Comparison of ENCODE assay signal across 8 cellular contexts in genomic region chr20:63708301-63709148, GRCh38. TPM values are rescaled to one million over a fixed set of nuclear protein-coding genes. Genes with fewer than 3 reads are reported as not detected.
DNase-seq lines count a peak whose midpoint lies in the region; ATAC-seq, FAIRE-seq and TF ChIP-seq lines count a peak whose summit lies in the region.

No MANE protein-coding gene starts in this region.

- H3K4me1 ChIP-seq in neutrophil (ENCODE audit: control insufficient read depth in 1 of 2, insufficient read depth in 1 of 2, low read depth in 1 of 2, low read length in 1 of 2), result peaks cover 27 to 31% of the 10 kb centered on the region in 2 experiments

- TF ChIP-seq POLR2A in GM12892 (IDR thresholded peaks at IDR 0.05; ENCODE audit: low read depth, low read length), result no peak

- ATAC-seq in HG02759 (IDR thresholded peaks at IDR 0.05; ENCODE audit: unreplicated experiment), result peak; percentile 7

- H3K4me3 ChIP-seq in WERI-Rb-1 (ENCODE audit: low read depth, low read length), result peak overlapping the region; percentile 61
- H3K4me3 ChIP-seq in fibroblast of villous mesenchyme (ENCODE audit: low read depth, low read length), result peak overlapping the region; percentile 80
- H3K4me3 ChIP-seq in neutrophil (ENCODE audit: low read depth in 1 of 2, low read length in 1 of 2), result peak overlapping the region; percentile 74 to 86

- DNase-seq in GM12892 (ENCODE audit: insufficient read length) (peak; percentile 39), WERI-Rb-1 (peak; percentile 16), fibroblast of villous mesenchyme (ENCODE audit: low read depth) (no peak), mesenteric fat pad (ENCODE audit: low spot score) (no peak), anterior cingulate cortex (lab: John Stamatoyannopoulos, UW) (no peak)
- no peak for DNase-seq in stimulated activated CD4-positive, alpha-beta T cell treated with anti-CD3 and anti-CD28 coated beads, Interleukin-2, amount 100 ng/mL, for 48 hours

- TF ChIP-seq CTCF in WERI-Rb-1 (IDR thresholded peaks at IDR 0.05; ENCODE audit: low read depth, low read length) (no peak), fibroblast of villous mesenchyme (IDR thresholded peaks at IDR 0.05; ENCODE audit: insufficient read depth, low read depth, low read length) (no peak), neutrophil (IDR thresholded peaks at IDR 0.05) (no peak)

- peak overlapping the region; percentile 94 for H3K27ac ChIP-seq in WERI-Rb-1
- peak overlapping the region; percentile 86 for H3K27ac ChIP-seq in neutrophil

- peaks cover 82% of the 10 kb centered on the region for H3K36me3 ChIP-seq in WERI-Rb-1
- H3K36me3 ChIP-seq in neutrophil, result peaks cover 71% of the 10 kb centered on the region

- no peak for FAIRE-seq in GM12892 (lab: Jason Lieb, UNC)

- H3K27me3 ChIP-seq in WERI-Rb-1 (ENCODE audit: insufficient read depth, low read depth, severe bottlenecking) (no peaks in the 10 kb centered on the region), neutrophil (no peaks in the 10 kb centered on the region)

- H3K9me3 ChIP-seq in WERI-Rb-1 (ENCODE audit: severe bottlenecking) (no peaks in the 10 kb centered on the region), neutrophil (no peaks in the 10 kb centered on the region)

RNA-seq across cellular contexts. Expression of gene ZGPAT, which starts 0.7 kb away (rescaled TPM):
- 8.6 TPM for polyA plus RNA-seq in GM12892 (2012; ENCODE audit: missing spikeins)
- 19.4 and 20.3 TPM in 2 replicates for total RNA-seq in fibroblast of villous mesenchyme
- 26.7 TPM for total RNA-seq in mesenteric fat pad

RNA-seq across cellular contexts. Expression of gene ARFRP1, which starts 0.7 kb away (rescaled TPM):
- polyA plus RNA-seq in GM12892 (2012; ENCODE audit: missing spikeins), result 14.8 TPM
- total RNA-seq in fibroblast of villous mesenchyme (24.2 and 30.3 TPM in 2 replicates), mesenteric fat pad (47.3 TPM)

RNA-seq across cellular contexts. Expression of gene TNFRSF6B, which starts 12.1 kb away (rescaled TPM):
- polyA plus RNA-seq in GM12892 (2012; ENCODE audit: missing spikeins), result not detected
- total RNA-seq in fibroblast of villous mesenchyme (31.5 and 44.5 TPM in 2 replicates), mesenteric fat pad (4.7 TPM)

RNA-seq across cellular contexts. Expression of gene LIME1, which starts 27.9 kb away (rescaled TPM):
- polyA plus RNA-seq in GM12892 (2012; ENCODE audit: missing spikeins), result 0.47 TPM
- total RNA-seq in fibroblast of villous mesenchyme (3.5 TPM in 2 replicates), mesenteric fat pad (6.5 TPM)

RNA-seq across cellular contexts. Expression of gene SLC2A4RG, which starts 31.1 kb away (rescaled TPM):
- polyA plus RNA-seq in GM12892 (2012; ENCODE audit: missing spikeins), result 8.6 TPM
- total RNA-seq in fibroblast of villous mesenchyme (24.2 and 35.1 TPM in 2 replicates), mesenteric fat pad (62.0 TPM)

Comparison
In these comparisons a context has a peak if more than half of its experiments do, and no peak if none do; other contexts are left out.
1. DNase-seq: peak in GM12892 (single experiment) and WERI-Rb-1 (single experiment); none in fibroblast of villous mesenchyme (single experiment), stimulated activated CD4-positive, alpha-beta T cell treated with anti-CD3 and anti-CD28 coated beads, Interleukin-2, amount 100 ng/mL, for 48 hours (0 of 2), mesenteric fat pad (single experiment) and anterior cingulate cortex (0 of 58).
2. Peak in every context shown above with its lines, with median percentiles within 50 percentile points of each other: H3K4me3 ChIP-seq.